Comparison of ENCODE assay signal across 8 cellular contexts in the genomic region with DNA sequence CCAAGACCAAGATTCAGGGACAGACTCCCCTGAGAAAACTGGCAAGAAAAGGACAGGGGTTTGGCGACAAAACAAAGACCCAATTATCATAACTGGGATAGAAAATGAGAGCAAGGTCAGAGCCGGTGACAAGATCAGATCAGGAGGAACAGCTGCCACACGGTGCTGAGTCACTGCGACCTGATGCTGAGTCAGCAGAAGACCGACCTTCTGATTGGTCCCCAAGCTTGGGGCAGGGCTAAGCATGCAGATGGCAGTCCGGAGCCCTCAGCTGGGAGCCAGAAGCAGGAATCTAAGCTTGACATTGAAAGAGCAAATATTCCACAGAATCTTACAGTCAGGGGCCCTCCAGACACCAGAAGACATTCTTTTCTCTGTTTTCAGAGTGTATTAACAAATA. TPM values are rescaled to one million over a fixed set of nuclear protein-coding genes. Genes with fewer than 3 reads are reported as not detected.
A peak's percentile ranks its signal among the peaks of the same experiment; 100 is the strongest.
DNase-seq lines count a peak whose midpoint lies in the region; ATAC-seq, FAIRE-seq and TF ChIP-seq lines count a peak whose summit lies in the region.

No MANE protein-coding gene starts in this region.

- FAIRE-seq in HTR-8/SVneo (lab: Jason Lieb, UNC): peak; percentile 99
- no peak for FAIRE-seq in GM12891 (lab: Jason Lieb, UNC)

- H3K27ac Mint-ChIP-seq in activated T-cell treated with anti-CD3 and anti-CD28 coated beads, Interleukin-2, amount 50 U/mL, for 72 hours: no peak overlapping the region

- TF ChIP-seq POLR2A in GM12891 (IDR thresholded peaks at IDR 0.05; ENCODE audit: low read depth, low read length): no peak

- intact Hi-C loops in head of caudate nucleus (cut with DNase I): no loop called here
- intact Hi-C loops in posterior vena cava (cut with DNase I): no loop called here

- peak; percentile 91 for ATAC-seq in GM21528 (IDR thresholded peaks at IDR 0.05; ENCODE audit: low FRiP score, unreplicated experiment)
- ATAC-seq in activated T-cell treated with anti-CD3 and anti-CD28 coated beads, Interleukin-2, amount 50 U/mL, for 72 hours (replicated peaks in 1 of 2): peak; percentile 91 to 96

- peaks cover 25% of the 10 kb centered on the region for H3K27me3 Mint-ChIP-seq in activated T-cell treated with anti-CD3 and anti-CD28 coated beads, Interleukin-2, amount 50 U/mL, for 72 hours (ENCODE audit: low read depth)

- no peaks in the 10 kb centered on the region for H3K36me3 Mint-ChIP-seq in activated T-cell treated with anti-CD3 and anti-CD28 coated beads, Interleukin-2, amount 50 U/mL, for 72 hours (ENCODE audit: insufficient read depth in 2 of 2)

- peak overlapping the region in 1 of 2 donors; percentile 25 for H3K4me3 Mint-ChIP-seq in activated T-cell treated with anti-CD3 and anti-CD28 coated beads, Interleukin-2, amount 50 U/mL, for 72 hours

- H3K4me1 Mint-ChIP-seq in activated T-cell treated with anti-CD3 and anti-CD28 coated beads, Interleukin-2, amount 50 U/mL, for 72 hours (ENCODE audit: low read depth): peaks cover 10% of the 10 kb centered on the region

- no peaks in the 10 kb centered on the region for H3K9me3 Mint-ChIP-seq in activated T-cell treated with anti-CD3 and anti-CD28 coated beads, Interleukin-2, amount 50 U/mL, for 72 hours

- DNase-seq in DMS53 (lab: John Stamatoyannopoulos, UW): peak; percentile 95
- DNase-seq in HTR-8/SVneo (ENCODE audit: insufficient read length, low spot score): peak; percentile 100
- peak; percentile 100 for DNase-seq in NCI-H82 treated with DMSO at 0.1 percent for 48 hours (lab: John Stamatoyannopoulos, UW; ENCODE audit: unreplicated experiment)
- peak; percentile 52 to 58 for DNase-seq in activated T-cell treated with anti-CD3 and anti-CD28 coated beads, Interleukin-2, amount 50 U/mL, for 72 hours
- DNase-seq in head of caudate nucleus: peak; percentile 43 to 90 (median 74)
- DNase-seq in posterior vena cava (ENCODE audit: low spot score): peak; percentile 85
- no peak for DNase-seq in GM12891 (ENCODE audit: insufficient read length, low spot score)

TF ChIP-seq in GM12891, 5 proteins besides CTCF, POLR2A, EP300 and RAD21:
- TF ChIP-seq SPI1 (IDR thresholded peaks at IDR 0.05; ENCODE audit: low read depth, low read length): no peak
- no peak for TF ChIP-seq POLR2AphosphoS5 (IDR thresholded peaks at IDR 0.05; ENCODE audit: low read depth, low read length)

RNA-seq across cellular contexts. Expression of a gene that starts 19.1 kb away (rescaled TPM):
- total RNA-seq in activated T-cell treated with anti-CD3 and anti-CD28 coated beads, Interleukin-2, amount 50 U/mL, for 72 hours: not detected
- total RNA-seq in posterior vena cava: 1 to 10 TPM; 8.5 to 9.2 TPM
- polyA plus RNA-seq in GM12891 (2012; ENCODE audit: low read depth, missing spikeins): not detected

RNA-seq across cellular contexts. Expression of a gene that starts 28.9 kb away (rescaled TPM):
- total RNA-seq in activated T-cell treated with anti-CD3 and anti-CD28 coated beads, Interleukin-2, amount 50 U/mL, for 72 hours: 10 to 100 TPM; 44.6 to 47.0 TPM
- total RNA-seq in posterior vena cava: 10 to 100 TPM; 71.4 to 77.6 TPM
- polyA plus RNA-seq in GM12891 (2012; ENCODE audit: low read depth, missing spikeins): 24.6 TPM

Comparison
In these comparisons a context has a peak if more than half of its experiments do, and no peak if none do; other contexts are left out.
1. RNA of a gene that starts 19.1 kb away (total RNA-seq): 8.5 to 9.2 TPM in posterior vena cava; not detected in activated T-cell treated with anti-CD3 and anti-CD28 coated beads, Interleukin-2, amount 50 U/mL, for 72 hours; every median in the first group is over 4 times any median in the second.